ENCODE assay signal across 1 cellular context in genomic region chr9:132575005-132575609, GRCh38.
TF ChIP-seq lines count a peak whose summit lies in the region.

No MANE protein-coding gene starts in this region.

TF ChIP-seq in K562, 482 proteins besides CTCF, POLR2A, EP300 and RAD21 (continued from another document):
- TF ChIP-seq, protein P1, sequence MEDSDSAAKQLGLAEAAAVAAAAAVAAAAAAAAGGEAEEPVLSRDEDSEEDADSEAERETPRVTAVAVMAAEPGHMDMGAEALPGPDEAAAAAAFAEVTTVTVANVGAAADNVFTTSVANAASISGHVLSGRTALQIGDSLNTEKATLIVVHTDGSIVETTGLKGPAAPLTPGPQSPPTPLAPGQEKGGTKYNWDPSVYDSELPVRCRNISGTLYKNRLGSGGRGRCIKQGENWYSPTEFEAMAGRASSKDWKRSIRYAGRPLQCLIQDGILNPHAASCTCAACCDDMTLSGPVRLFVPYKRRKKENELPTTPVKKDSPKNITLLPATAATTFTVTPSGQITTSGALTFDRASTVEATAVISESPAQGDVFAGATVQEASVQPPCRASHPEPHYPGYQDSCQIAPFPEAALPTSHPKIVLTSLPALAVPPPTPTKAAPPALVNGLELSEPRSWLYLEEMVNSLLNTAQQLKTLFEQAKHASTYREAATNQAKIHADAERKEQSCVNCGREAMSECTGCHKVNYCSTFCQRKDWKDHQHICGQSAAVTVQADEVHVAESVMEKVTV (CRISPR knock-in tag; IDR thresholded peaks at IDR 0.05), result peak; percentile 54; the same call in 1 of the 2 replicates
- TF ChIP-seq CEBPG (CRISPR knock-in tag; IDR thresholded peaks at IDR 0.05), result no peak
- TF ChIP-seq CEBPG (tag; conservative IDR thresholded peaks at IDR 0.05 in 1 of 2, IDR thresholded peaks at IDR 0.05 in 1 of 2), result no peak
- peak; percentile 78 for TF ChIP-seq MCM2 (IDR thresholded peaks at IDR 0.05; ENCODE audit: low read depth)
- no peak for TF ChIP-seq HDGF (IDR thresholded peaks at IDR 0.05)
- TF ChIP-seq ZNF263 (CRISPR knock-in tag; IDR thresholded peaks at IDR 0.05; ENCODE audit: borderline replicate concordance), result peak; percentile 98
- no peak for TF ChIP-seq BRF2 (IDR thresholded peaks at IDR 0.05; ENCODE audit: borderline replicate concordance, insufficient read depth, insufficient read length)
- TF ChIP-seq MAZ (CRISPR knock-in tag; conservative IDR thresholded peaks at IDR 0.05 in 1 of 2, IDR thresholded peaks at IDR 0.05 in 1 of 2), result 0 out of 4 replicates have a peak, but pooled peaks of 1 of the 2 experiments have one; percentile 41
- TF ChIP-seq ELF1 (tag; IDR thresholded peaks at IDR 0.05), result peak; percentile 45; the same call in 1 of the 2 replicates
- TF ChIP-seq, protein P2, sequence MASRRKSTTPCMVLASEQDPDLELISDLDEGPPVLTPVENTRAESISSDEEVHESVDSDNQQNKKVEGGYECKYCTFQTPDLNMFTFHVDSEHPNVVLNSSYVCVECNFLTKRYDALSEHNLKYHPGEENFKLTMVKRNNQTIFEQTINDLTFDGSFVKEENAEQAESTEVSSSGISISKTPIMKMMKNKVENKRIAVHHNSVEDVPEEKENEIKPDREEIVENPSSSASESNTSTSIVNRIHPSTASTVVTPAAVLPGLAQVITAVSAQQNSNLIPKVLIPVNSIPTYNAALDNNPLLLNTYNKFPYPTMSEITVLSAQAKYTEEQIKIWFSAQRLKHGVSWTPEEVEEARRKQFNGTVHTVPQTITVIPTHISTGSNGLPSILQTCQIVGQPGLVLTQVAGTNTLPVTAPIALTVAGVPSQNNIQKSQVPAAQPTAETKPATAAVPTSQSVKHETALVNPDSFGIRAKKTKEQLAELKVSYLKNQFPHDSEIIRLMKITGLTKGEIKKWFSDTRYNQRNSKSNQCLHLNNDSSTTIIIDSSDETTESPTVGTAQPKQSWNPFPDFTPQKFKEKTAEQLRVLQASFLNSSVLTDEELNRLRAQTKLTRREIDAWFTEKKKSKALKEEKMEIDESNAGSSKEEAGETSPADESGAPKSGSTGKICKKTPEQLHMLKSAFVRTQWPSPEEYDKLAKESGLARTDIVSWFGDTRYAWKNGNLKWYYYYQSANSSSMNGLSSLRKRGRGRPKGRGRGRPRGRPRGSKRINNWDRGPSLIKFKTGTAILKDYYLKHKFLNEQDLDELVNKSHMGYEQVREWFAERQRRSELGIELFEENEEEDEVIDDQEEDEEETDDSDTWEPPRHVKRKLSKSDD (conservative IDR thresholded peaks at IDR 0.05; ENCODE audit: low read length), result no peak
- TF ChIP-seq ZZZ3 (IDR thresholded peaks at IDR 0.05), result no peak
- no peak for TF ChIP-seq ZNF184 (CRISPR knock-in tag; IDR thresholded peaks at IDR 0.05)
- no peak for TF ChIP-seq ZNF133 (CRISPR knock-in tag; IDR thresholded peaks at IDR 0.05)
- TF ChIP-seq, protein P3, sequence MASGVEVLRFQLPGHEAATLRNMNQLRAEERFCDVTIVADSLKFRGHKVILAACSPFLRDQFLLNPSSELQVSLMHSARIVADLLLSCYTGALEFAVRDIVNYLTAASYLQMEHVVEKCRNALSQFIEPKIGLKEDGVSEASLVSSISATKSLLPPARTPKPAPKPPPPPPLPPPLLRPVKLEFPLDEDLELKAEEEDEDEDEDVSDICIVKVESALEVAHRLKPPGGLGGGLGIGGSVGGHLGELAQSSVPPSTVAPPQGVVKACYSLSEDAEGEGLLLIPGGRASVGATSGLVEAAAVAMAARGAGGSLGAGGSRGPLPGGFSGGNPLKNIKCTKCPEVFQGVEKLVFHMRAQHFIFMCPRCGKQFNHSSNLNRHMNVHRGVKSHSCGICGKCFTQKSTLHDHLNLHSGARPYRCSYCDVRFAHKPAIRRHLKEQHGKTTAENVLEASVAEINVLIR (CRISPR knock-in tag; IDR thresholded peaks at IDR 0.05), result no peak
- no peak for TF ChIP-seq ZNF695 (CRISPR knock-in tag; IDR thresholded peaks at IDR 0.05)
- 0 out of 2 replicates have a peak, but pooled peaks have one; percentile 39 for TF ChIP-seq RB1 (IDR thresholded peaks at IDR 0.05; ENCODE audit: low read depth)
- TF ChIP-seq TEAD1 (CRISPR knock-in tag; IDR thresholded peaks at IDR 0.05), result no peak
- TF ChIP-seq BRD9 (IDR thresholded peaks at IDR 0.05; ENCODE audit: low read depth, partially characterized antibody), result no peak
- no peak for TF ChIP-seq U2AF2 (optimal IDR thresholded peaks at IDR 0.05; ENCODE audit: low read depth, low read length)
- TF ChIP-seq, protein P4, sequence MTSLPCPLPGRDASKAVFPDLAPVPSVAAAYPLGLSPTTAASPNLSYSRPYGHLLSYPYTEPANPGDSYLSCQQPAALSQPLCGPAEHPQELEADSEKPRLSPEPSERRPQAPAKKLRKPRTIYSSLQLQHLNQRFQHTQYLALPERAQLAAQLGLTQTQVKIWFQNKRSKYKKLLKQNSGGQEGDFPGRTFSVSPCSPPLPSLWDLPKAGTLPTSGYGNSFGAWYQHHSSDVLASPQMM (CRISPR knock-in tag; IDR thresholded peaks at IDR 0.05), result no peak
- no peak for TF ChIP-seq NR2C2 (CRISPR knock-in tag; IDR thresholded peaks at IDR 0.05)
- TF ChIP-seq NR2C2 (tag; IDR thresholded peaks at IDR 0.05), result no peak
- peak; percentile 36 for TF ChIP-seq ZFP36 (IDR thresholded peaks at IDR 0.05; ENCODE audit: low read depth, low read length, partially characterized antibody)
- TF ChIP-seq ZC3H4 (CRISPR knock-in tag; IDR thresholded peaks at IDR 0.05; ENCODE audit: borderline replicate concordance), result no peak
- TF ChIP-seq SPI1 (IDR thresholded peaks at IDR 0.05; ENCODE audit: borderline replicate concordance, low read depth, low read length), result no peak
- TF ChIP-seq, protein P5, sequence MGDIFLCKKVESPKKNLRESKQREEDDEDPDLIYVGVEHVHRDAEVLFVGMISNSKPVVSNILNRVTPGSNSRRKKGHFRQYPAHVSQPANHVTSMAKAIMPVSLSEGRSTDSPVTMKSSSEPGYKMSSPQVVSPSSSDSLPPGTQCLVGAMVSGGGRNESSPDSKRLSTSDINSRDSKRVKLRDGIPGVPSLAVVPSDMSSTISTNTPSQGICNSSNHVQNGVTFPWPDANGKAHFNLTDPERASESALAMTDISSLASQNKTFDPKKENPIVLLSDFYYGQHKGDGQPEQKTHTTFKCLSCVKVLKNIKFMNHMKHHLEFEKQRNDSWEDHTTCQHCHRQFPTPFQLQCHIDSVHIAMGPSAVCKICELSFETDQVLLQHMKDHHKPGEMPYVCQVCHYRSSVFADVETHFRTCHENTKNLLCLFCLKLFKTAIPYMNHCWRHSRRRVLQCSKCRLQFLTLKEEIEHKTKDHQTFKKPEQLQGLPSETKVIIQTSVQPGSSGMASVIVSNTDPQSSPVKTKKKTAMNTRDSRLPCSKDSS (IDR thresholded peaks at IDR 0.05; ENCODE audit: low read depth, partially characterized antibody), result no peak
- no peak for TF ChIP-seq FOXK1 (CRISPR knock-in tag; IDR thresholded peaks at IDR 0.05; ENCODE audit: borderline replicate concordance)
- TF ChIP-seq MTA3 (IDR thresholded peaks at IDR 0.05; ENCODE audit: borderline replicate concordance), result no peak
- peak; percentile 62; the same call in 1 of the 2 replicates for TF ChIP-seq GABPB1 (CRISPR knock-in tag; IDR thresholded peaks at IDR 0.05)
- TF ChIP-seq STAG1 (CRISPR knock-in tag; IDR thresholded peaks at IDR 0.05; ENCODE audit: borderline replicate concordance), result peak; percentile 58; the same call in 1 of the 2 replicates
- no peak for TF ChIP-seq RBM17 (IDR thresholded peaks at IDR 0.05; ENCODE audit: borderline replicate concordance, low read depth, low read length)
- TF ChIP-seq, protein P6, sequence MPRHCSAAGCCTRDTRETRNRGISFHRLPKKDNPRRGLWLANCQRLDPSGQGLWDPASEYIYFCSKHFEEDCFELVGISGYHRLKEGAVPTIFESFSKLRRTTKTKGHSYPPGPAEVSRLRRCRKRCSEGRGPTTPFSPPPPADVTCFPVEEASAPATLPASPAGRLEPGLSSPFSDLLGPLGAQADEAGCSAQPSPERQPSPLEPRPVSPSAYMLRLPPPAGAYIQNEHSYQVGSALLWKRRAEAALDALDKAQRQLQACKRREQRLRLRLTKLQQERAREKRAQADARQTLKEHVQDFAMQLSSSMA (CRISPR knock-in tag; IDR thresholded peaks at IDR 0.05), result no peak
- TF ChIP-seq ADNP (tag; IDR thresholded peaks at IDR 0.05), result no peak
- 0 out of 2 replicates have a peak, but pooled peaks have one; percentile 38 for TF ChIP-seq CC2D1A (IDR thresholded peaks at IDR 0.05)
- no peak for TF ChIP-seq ZNF408 (CRISPR knock-in tag; IDR thresholded peaks at IDR 0.05; ENCODE audit: low read depth)
- TF ChIP-seq ATF7 (IDR thresholded peaks at IDR 0.05), result no peak
- no peak for TF ChIP-seq ZMIZ1 (IDR thresholded peaks at IDR 0.05; ENCODE audit: low read depth in 2 of 2, low read length in 2 of 2)
- no peak for TF ChIP-seq SMAD2 (IDR thresholded peaks at IDR 0.05; ENCODE audit: low read depth, low read length)
- peak; percentile 87 for TF ChIP-seq SMC3 (conservative IDR thresholded peaks at IDR 0.05; ENCODE audit: insufficient read depth, low read depth, low read length)
- TF ChIP-seq JUND (IDR thresholded peaks at IDR 0.05; ENCODE audit: borderline replicate concordance, low read depth, low read length), result peak; percentile 33; the same call in 1 of the 2 replicates
- no peak for TF ChIP-seq JUND (tag; IDR thresholded peaks at IDR 0.05; ENCODE audit: borderline replicate concordance, low read depth, low read length)
- peak in 1 of 2 experiments; percentile 32; a peak in 1 of 4 replicates for TF ChIP-seq RCOR1 (IDR thresholded peaks at IDR 0.05; ENCODE audit: borderline replicate concordance in 1 of 2, low read depth in 2 of 2, low read length in 2 of 2)
- no peak for TF ChIP-seq NCOA1 (IDR thresholded peaks at IDR 0.05; ENCODE audit: low read depth)
- TF ChIP-seq NONO (IDR thresholded peaks at IDR 0.05; ENCODE audit: low read depth in 2 of 2, low read length in 1 of 2), result peak in 1 of 2 experiments; percentile 58; a peak in 1 of 4 replicates
- no peak for TF ChIP-seq POLR2AphosphoS5 (IDR thresholded peaks at IDR 0.05; ENCODE audit: control insufficient read depth, insufficient read depth, low read depth, low read length)
